1 cellular context compared by ENCODE assay signal in genomic region chr10:24727811-24728210, GRCh38.
TF ChIP-seq lines count a peak whose summit lies in the region.

No MANE protein-coding gene starts in this region.

TF ChIP-seq in GM23338, 12 proteins besides CTCF, POLR2A, EP300 and RAD21 (continued from another document):
- TF ChIP-seq ZNF462 (CRISPR knock-in tag; IDR thresholded peaks at IDR 0.05), result no peak
- TF ChIP-seq STAT1 (IDR thresholded peaks at IDR 0.05; ENCODE audit: unreplicated experiment), result no peak
- TF ChIP-seq CREB1 (CRISPR knock-in tag; IDR thresholded peaks at IDR 0.05; ENCODE audit: low read depth), result no peak
- TF ChIP-seq POLR2AphosphoS5 (IDR thresholded peaks at IDR 0.05; ENCODE audit: low read depth), result no peak
- no peak for TF ChIP-seq REST (IDR thresholded peaks at IDR 0.05; ENCODE audit: unreplicated experiment)
